In genomic region chr6:63516186-63516944, GRCh38 we compare ENCODE assay signal across 1 cellular context.
TF ChIP-seq lines count a peak whose summit lies in the region.

No MANE protein-coding gene starts in this region.

TF ChIP-seq in HepG2, 621 proteins besides CTCF, POLR2A, EP300 and RAD21 (continued from another document and continues in another):
- TF ChIP-seq ZNF253 (CRISPR knock-in tag; IDR thresholded peaks at IDR 0.05; ENCODE audit: borderline replicate concordance) = no peak
- no peak for TF ChIP-seq ZNF737 (CRISPR knock-in tag; IDR thresholded peaks at IDR 0.05; ENCODE audit: borderline replicate concordance)
- TF ChIP-seq PHF21A (CRISPR knock-in tag; IDR thresholded peaks at IDR 0.05) = peak; percentile 90
- no peak for TF ChIP-seq ZNF124 (CRISPR knock-in tag; IDR thresholded peaks at IDR 0.05)
- TF ChIP-seq ZNF629 (CRISPR knock-in tag; conservative IDR thresholded peaks at IDR 0.05) = peak; percentile 84
- TF ChIP-seq HOXA5 (CRISPR knock-in tag; IDR thresholded peaks at IDR 0.05) = no peak; the same call in 1 of the 2 replicates
- peak; percentile 60; the same call in 1 of the 2 replicates for TF ChIP-seq ZMYM3 (CRISPR knock-in tag; IDR thresholded peaks at IDR 0.05)
- TF ChIP-seq KLF9 (CRISPR knock-in tag; IDR thresholded peaks at IDR 0.05; ENCODE audit: low read depth) = no peak
- TF ChIP-seq ELF3 (CRISPR knock-in tag; IDR thresholded peaks at IDR 0.05) = peak; percentile 72
- peak; percentile 95 for TF ChIP-seq ZBTB37 (CRISPR knock-in tag; IDR thresholded peaks at IDR 0.05)
- peak; percentile 95 for TF ChIP-seq CEBPG (CRISPR knock-in tag; IDR thresholded peaks at IDR 0.05)
- peak; percentile 96 for TF ChIP-seq SMAD3 (CRISPR knock-in tag; IDR thresholded peaks at IDR 0.05)
- TF ChIP-seq TRIM22 (IDR thresholded peaks at IDR 0.05) = no peak
- peak; percentile 34; the same call in 1 of the 2 replicates for TF ChIP-seq PHF8 (CRISPR knock-in tag; IDR thresholded peaks at IDR 0.05)
- TF ChIP-seq TRIM24 (CRISPR knock-in tag; IDR thresholded peaks at IDR 0.05) = no peak
- TF ChIP-seq ZNF280B (CRISPR knock-in tag; IDR thresholded peaks at IDR 0.05; ENCODE audit: borderline replicate concordance) = no peak
- peak; percentile 99 for TF ChIP-seq NCOA2 (CRISPR knock-in tag; IDR thresholded peaks at IDR 0.05)
- peak; percentile 79; the same call in 1 of the 2 replicates for TF ChIP-seq SIX4 (CRISPR knock-in tag; IDR thresholded peaks at IDR 0.05)
- TF ChIP-seq ZBTB21 (CRISPR knock-in tag; IDR thresholded peaks at IDR 0.05) = no peak
- no peak for TF ChIP-seq NFE2 (CRISPR knock-in tag; IDR thresholded peaks at IDR 0.05)
- no peak for TF ChIP-seq TCF12 (IDR thresholded peaks at IDR 0.05)
- peak; percentile 93; the same call in 1 of the 2 replicates for TF ChIP-seq TCF12 (CRISPR knock-in tag; IDR thresholded peaks at IDR 0.05)
- no peak for TF ChIP-seq ZNF207 (IDR thresholded peaks at IDR 0.05; ENCODE audit: borderline replicate concordance)
- TF ChIP-seq CAMTA2 (CRISPR knock-in tag; IDR thresholded peaks at IDR 0.05; ENCODE audit: borderline replicate concordance) = no peak
- no peak for TF ChIP-seq MYNN (CRISPR knock-in tag; IDR thresholded peaks at IDR 0.05; ENCODE audit: low read depth)
- TF ChIP-seq ARNT (IDR thresholded peaks at IDR 0.05) = no peak
- TF ChIP-seq TFAP4 (IDR thresholded peaks at IDR 0.05; ENCODE audit: borderline replicate concordance, low read depth) = peak; percentile 92
- peak; percentile 62; the same call in 1 of the 2 replicates for TF ChIP-seq IRF2 (CRISPR knock-in tag; IDR thresholded peaks at IDR 0.05)
- 0 out of 2 replicates have a peak, but pooled peaks have one; percentile 27 for TF ChIP-seq ZNF121 (CRISPR knock-in tag; IDR thresholded peaks at IDR 0.05)
- TF ChIP-seq GTF3A (CRISPR knock-in tag; conservative IDR thresholded peaks at IDR 0.05) = no peak
- peak; percentile 50; the same call in 1 of the 2 replicates for TF ChIP-seq RXRA (CRISPR knock-in tag; IDR thresholded peaks at IDR 0.05)
- 0 out of 2 replicates have a peak, but pooled peaks have one; percentile 47 for TF ChIP-seq SNAPC4 (CRISPR knock-in tag; IDR thresholded peaks at IDR 0.05)
- TF ChIP-seq ZNF530 (CRISPR knock-in tag; IDR thresholded peaks at IDR 0.05; ENCODE audit: low read depth) = no peak
- TF ChIP-seq NFYC (CRISPR knock-in tag; IDR thresholded peaks at IDR 0.05) = 0 out of 2 replicates have a peak, but pooled peaks have one; percentile 16
- no peak for TF ChIP-seq ZNF160 (CRISPR knock-in tag; IDR thresholded peaks at IDR 0.05)
- TF ChIP-seq POGK (CRISPR knock-in tag; conservative IDR thresholded peaks at IDR 0.05) = no peak
- peak; percentile 61 for TF ChIP-seq ZEB1 (IDR thresholded peaks at IDR 0.05; ENCODE audit: insufficient replicate concordance, low read depth)
- TF ChIP-seq ZFYVE20 (CRISPR knock-in tag; IDR thresholded peaks at IDR 0.05; ENCODE audit: borderline replicate concordance, low read depth) = no peak
- peak; percentile 75 for TF ChIP-seq ZMYM4 (CRISPR knock-in tag; IDR thresholded peaks at IDR 0.05)
- no peak for TF ChIP-seq ZNF451 (CRISPR knock-in tag; IDR thresholded peaks at IDR 0.05)
- peak; percentile 82 for TF ChIP-seq MAFK (conservative IDR thresholded peaks at IDR 0.05 in 1 of 2, IDR thresholded peaks at IDR 0.05 in 1 of 2; ENCODE audit: low read length in 2 of 2)
- TF ChIP-seq ATF5 (CRISPR knock-in tag; IDR thresholded peaks at IDR 0.05; ENCODE audit: low read depth) = no peak
- TF ChIP-seq CCDC6 (CRISPR knock-in tag; IDR thresholded peaks at IDR 0.05) = no peak
- TF ChIP-seq NFIC (IDR thresholded peaks at IDR 0.05; ENCODE audit: low read length) = peak; percentile 100
- TF ChIP-seq ZNF260 (CRISPR knock-in tag; IDR thresholded peaks at IDR 0.05; ENCODE audit: borderline replicate concordance, low read depth) = no peak
- TF ChIP-seq ATF7 (IDR thresholded peaks at IDR 0.05) = peak; percentile 43; the same call in 1 of the 2 replicates
- no peak for TF ChIP-seq ATF7 (CRISPR knock-in tag; IDR thresholded peaks at IDR 0.05)
- TF ChIP-seq ZNF691 (CRISPR knock-in tag; IDR thresholded peaks at IDR 0.05; ENCODE audit: borderline replicate concordance, low read depth) = no peak
- peak; percentile 57; the same call in 1 of the 2 replicates for TF ChIP-seq JUNB (CRISPR knock-in tag; IDR thresholded peaks at IDR 0.05; ENCODE audit: borderline replicate concordance)
- 0 out of 2 replicates have a peak, but pooled peaks have one; percentile 39 for TF ChIP-seq PAF1 (CRISPR knock-in tag; IDR thresholded peaks at IDR 0.05)
- peak; percentile 36; the same call in 1 of the 2 replicates for TF ChIP-seq EHMT2 (IDR thresholded peaks at IDR 0.05; ENCODE audit: borderline replicate concordance, low read depth, low read length)
- no peak for TF ChIP-seq KLF11 (CRISPR knock-in tag; IDR thresholded peaks at IDR 0.05)
- no peak for TF ChIP-seq NFKB2 (CRISPR knock-in tag; IDR thresholded peaks at IDR 0.05; ENCODE audit: borderline replicate concordance)
- TF ChIP-seq ZKSCAN1 (IDR thresholded peaks at IDR 0.05; ENCODE audit: low read length) = peak; percentile 83
- TF ChIP-seq ZNF7 (CRISPR knock-in tag; IDR thresholded peaks at IDR 0.05) = peak; percentile 74; the same call in 1 of the 2 replicates
- peak; percentile 49; the same call in 1 of the 2 replicates for TF ChIP-seq ZNF749 (CRISPR knock-in tag; IDR thresholded peaks at IDR 0.05; ENCODE audit: borderline replicate concordance)
- no peak for TF ChIP-seq ZNF335 (CRISPR knock-in tag; IDR thresholded peaks at IDR 0.05)
- TF ChIP-seq RFXANK (CRISPR knock-in tag; IDR thresholded peaks at IDR 0.05) = no peak
- TF ChIP-seq MED1 (CRISPR knock-in tag; IDR thresholded peaks at IDR 0.05) = peak; percentile 97
- TF ChIP-seq ZNF788 (CRISPR knock-in tag; IDR thresholded peaks at IDR 0.05; ENCODE audit: borderline replicate concordance) = no peak
- peak; percentile 72 for TF ChIP-seq KDM3A (CRISPR knock-in tag; IDR thresholded peaks at IDR 0.05; ENCODE audit: low read depth)
- no peak for TF ChIP-seq IRF1 (CRISPR knock-in tag; IDR thresholded peaks at IDR 0.05; ENCODE audit: low read depth)
- TF ChIP-seq ZNF460 (CRISPR knock-in tag; IDR thresholded peaks at IDR 0.05; ENCODE audit: borderline replicate concordance) = no peak; the same call in 1 of the 2 replicates
- no peak for TF ChIP-seq MTF1 (CRISPR knock-in tag; IDR thresholded peaks at IDR 0.05)
